In genomic region chr6:70667256-70667710, GRCh38 we compare ENCODE assay signal across 8 cellular contexts. TPM values are rescaled to one million over a fixed set of nuclear protein-coding genes. Genes with fewer than 3 reads are reported as not detected.
DNase-seq lines count a peak whose midpoint lies in the region; ATAC-seq, FAIRE-seq and TF ChIP-seq lines count a peak whose summit lies in the region.

No MANE protein-coding gene starts in this region.

- H3K4me1 Mint-ChIP-seq in CD14-positive monocyte, result peaks cover 41% of the 10 kb centered on the region

- no peak for TF ChIP-seq EP300 in K562 (IDR thresholded peaks at IDR 0.05; ENCODE audit: low read length)

- in situ Hi-C loops in K562 (cut with MboI), result no loop called here

- peak overlapping the region; percentile 96 for H2AFZ ChIP-seq in K562 (ENCODE audit: low read depth, low read length)

- TF ChIP-seq RAD21 in K562 (CRISPR knock-in tag; conservative IDR thresholded peaks at IDR 0.05 in 1 of 2, IDR thresholded peaks at IDR 0.05 in 1 of 2), result no peak

- BruUV-seq in K562 (replicated peaks; lab: Mats Ljungman, UMichigan), result TSS peak; percentile 95

- H3K9ac ChIP-seq in K562 (ENCODE audit: insufficient read depth in 1 of 2, low read depth in 2 of 2, low read length in 2 of 2), result peak overlapping the region; percentile 80 to 96

- ATAC-seq in HG03095 (IDR thresholded peaks at IDR 0.05; ENCODE audit: unreplicated experiment) (peak; percentile 2), K562 (no peak), mucosa of descending colon (no peak)

- DNase-seq in CD14-positive monocyte (ENCODE audit: low spot score) (no peak), K562 (ENCODE audit: extremely low read depth in 1 of 4, low spot score in 3 of 4) (peak in 1 of 4 experiments; percentile 9), mucosa of descending colon (no peak), NCI-H2107 treated with DMSO at 0.1 percent for 48 hours (lab: John Stamatoyannopoulos, UW; ENCODE audit: unreplicated experiment) (no peak), Ammon's horn (ENCODE audit: low spot score) (no peak), NCI-H748 (lab: John Stamatoyannopoulos, UW; ENCODE audit: unreplicated experiment) (no peak), NCI-H446 treated with DMSO at 0.1 percent for 48 hours (lab: John Stamatoyannopoulos, UW) (no peak)

- intact Hi-C loops in CD14-positive monocyte (cut with micrococcal nuclease) (no loop called here), K562 (cut with micrococcal nuclease) (loop anchor here (10.0 kb wide), 1 partner anchor 272 kb away; no protein-coding TSS in a partner anchor), mucosa of descending colon (cut with DNase I, micrococcal nuclease) (no loop called here)

- H3K4me2 ChIP-seq in K562 (ENCODE audit: insufficient read depth, low read length), result peak overlapping the region; percentile 97

- CTCF ChIA-PET in K562 (lab: Yijun Ruan, JAX; ENCODE audit: low intra/inter-chr PET ratio), result interaction anchor here (0.7 kb wide), 1 partner anchor 44 kb away, joined by 3 read pairs; no protein-coding TSS in a partner anchor

- POLR2A ChIA-PET in K562 (lab: Yijun Ruan, JAX), result interaction anchor here (0.7 to 1.4 kb wide), 4 partner anchors 8 to 14 kb away, joined by 3 to 6 read pairs (median 4); no protein-coding TSS in a partner anchor

- peaks cover 0 to 3% (median 0%) of the 10 kb centered on the region in 7 donors for H3K9me3 Mint-ChIP-seq in CD14-positive monocyte

- peak overlapping the region; percentile 90 to 97 (median 93) for H3K27ac Mint-ChIP-seq in CD14-positive monocyte

- H3K27me3 ChIP-seq in K562 (ENCODE audit: control insufficient read depth in 2 of 2, insufficient read depth in 2 of 2, low read length in 2 of 2), result peaks cover 2 to 8% of the 10 kb centered on the region in 2 experiments; a peak in 3 of 5 replicates

- H3K4me1 ChIP-seq in K562 (replicated peaks in 1 of 2; ENCODE audit: control insufficient read depth in 2 of 2, insufficient read depth in 2 of 2, low read length in 2 of 2) (peaks cover 12% of the 10 kb centered on the region in 2 experiments; a peak in 3 of 5 replicates), mucosa of descending colon (ENCODE audit: low read depth) (peaks cover 23% of the 10 kb centered on the region)

- H3K27ac ChIP-seq in K562 (ENCODE audit: extremely low read depth, low read depth, low read length), result peak overlapping the region; percentile 83

- H3K4me3 ChIP-seq in K562 (peak overlapping the region; percentile 83), mucosa of descending colon (peak overlapping the region; percentile 94)

- TF ChIP-seq POLR2A in K562 (conservative IDR thresholded peaks at IDR 0.05), result peak; percentile 69; the same call in 1 of the 2 replicates

- H3K4me3 Mint-ChIP-seq in CD14-positive monocyte, result peak overlapping the region; percentile 81 to 92

- H4K20me1 ChIP-seq in K562 (replicated peaks; ENCODE audit: control insufficient read depth, insufficient read depth, low read length), result no peaks in the 10 kb centered on the region

- H3K36me3 ChIP-seq in K562 (ENCODE audit: control insufficient read depth, insufficient read depth, low read length) (no peaks in the 10 kb centered on the region), mucosa of descending colon (ENCODE audit: low read depth) (no peaks in the 10 kb centered on the region)

- peak; percentile 52 for FAIRE-seq in K562 (lab: Jason Lieb, UNC)

- peaks cover 0 to 3% (median 2%) of the 10 kb centered on the region in 3 donors for H3K27me3 Mint-ChIP-seq in CD14-positive monocyte (ENCODE audit: low read depth in 3 of 3)

- 9% methylated on average over 15 of the region's 15 CpGs for WGBS in K562 (ENCODE audit: insufficient coverage, low coverage, missing lambda C conversion rate)

- TF ChIP-seq CTCF in CD14-positive monocyte (IDR thresholded peaks at IDR 0.05) (no peak), K562 (IDR thresholded peaks at IDR 0.05 in 2 of 3, conservative IDR thresholded peaks at IDR 0.05 in 1 of 3; ENCODE audit: insufficient read depth in 2 of 3, low read depth in 1 of 3, low read length in 3 of 3) (no peak), mucosa of descending colon (IDR thresholded peaks at IDR 0.05) (no peak)

- H3K9me3 ChIP-seq in K562 (replicated peaks; ENCODE audit: control insufficient read depth, insufficient read depth, low read depth, low read length) (no peaks in the 10 kb centered on the region; the same call in 1 of the 2 replicates), mucosa of descending colon (no peaks in the 10 kb centered on the region)

- H3K36me3 Mint-ChIP-seq in CD14-positive monocyte, result peaks cover 7 to 8% of the 10 kb centered on the region in 2 donors

- H3K9me1 ChIP-seq in K562 (ENCODE audit: control insufficient read depth, insufficient read depth, low read length), result no peaks in the 10 kb centered on the region

- peaks cover 27% of the 10 kb centered on the region for H3K79me2 ChIP-seq in K562 (ENCODE audit: control insufficient read depth, insufficient read depth, low read length)

TF ChIP-seq in K562, 482 proteins besides CTCF, POLR2A, EP300 and RAD21 (continues in another document):
- TF ChIP-seq EHMT2 (IDR thresholded peaks at IDR 0.05) (peak; percentile 80; the same call in 1 of the 2 replicates), CCAR2 (IDR thresholded peaks at IDR 0.05; ENCODE audit: low read depth, low read length) (no peak), MTA3 (IDR thresholded peaks at IDR 0.05; ENCODE audit: borderline replicate concordance) (no peak), MBD1 (CRISPR knock-in tag; IDR thresholded peaks at IDR 0.05) (0 out of 2 replicates have a peak, but pooled peaks have one; percentile 49), L3MBTL2 (IDR thresholded peaks at IDR 0.05) (peak; percentile 61; the same call in 1 of the 2 replicates), CXXC5 (CRISPR knock-in tag; IDR thresholded peaks at IDR 0.05) (no peak)
- TF ChIP-seq, protein P1, sequence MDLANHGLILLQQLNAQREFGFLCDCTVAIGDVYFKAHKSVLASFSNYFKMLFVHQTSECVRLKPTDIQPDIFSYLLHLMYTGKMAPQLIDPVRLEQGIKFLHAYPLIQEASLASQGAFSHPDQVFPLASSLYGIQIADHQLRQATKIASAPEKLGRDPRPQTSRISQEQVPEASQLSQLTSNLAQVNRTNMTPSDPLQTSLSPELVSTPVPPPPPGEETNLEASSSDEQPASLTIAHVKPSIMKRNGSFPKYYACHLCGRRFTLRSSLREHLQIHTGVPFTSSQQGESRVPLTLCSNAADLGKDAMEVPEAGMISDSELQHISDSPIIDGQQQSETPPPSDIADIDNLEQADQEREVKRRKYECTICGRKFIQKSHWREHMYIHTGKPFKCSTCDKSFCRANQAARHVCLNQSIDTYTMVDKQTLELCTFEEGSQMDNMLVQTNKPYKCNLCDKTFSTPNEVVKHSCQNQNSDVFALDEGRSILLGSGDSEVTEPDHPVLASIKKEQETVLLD (IDR thresholded peaks at IDR 0.05), result peak; percentile 91; the same call in 1 of the 2 replicates

RNA-seq across cellular contexts. Expression of gene SMAP1, which starts 0.4 kb away (rescaled TPM):
- polyA plus RNA-seq in CD14-positive monocyte (10 to 100 TPM; 12.6 to 20.3 TPM), K562 (2011; rRNA removed) (14.3 and 15.5 TPM in 2 replicates), K562 (2014; fragmentation: Illumina TruSeq; extraction: Trizol) (21.2 and 26.4 TPM in 2 replicates), K562 (2014; fragmentation: Nextera tagmentation; extraction: Ambion mirVana) (10 to 100 TPM; 11.4 to 11.7 TPM), K562 (2014; rRNA removed) (11.2 and 12.3 TPM in 2 replicates)
- 3.7 and 17.4 TPM in 2 replicates for total RNA-seq in K562 (2011; cell fraction: chromatin; rRNA removed; ENCODE audit: low replicate concordance)
- total RNA-seq in K562 (2011; cell fraction: nucleolus; rRNA removed), result 3.7 and 5.8 TPM in 2 replicates
- 5.8 and 6.9 TPM in 2 replicates for total RNA-seq in K562 (2011; cell fraction: nucleoplasm; rRNA removed)
- total RNA-seq in K562 (2014; rRNA removed) (14.1 and 15.1 TPM in 2 replicates), K562 (2014; rRNA removed; fragmentation: Illumina TruSeq; extraction: Trizol) (20.8 and 22.2 TPM in 2 replicates), K562 (2015; rRNA removed; fragmentation: Illumina TruSeq; extraction: Trizol) (18.2 and 19.4 TPM in 2 replicates), K562 (2021) (18.0 and 19.6 TPM in 2 replicates), mucosa of descending colon (10 to 100 TPM; 34.3 to 48.8 (median 47.3) TPM)
- 11.0 and 12.0 TPM in 2 replicates for polyA plus RNA-seq in K562 (2011; cell fraction: cytosol; rRNA removed)
- polyA plus RNA-seq in K562 (2011; cell fraction: nucleus; rRNA removed), result 9.4 and 9.7 TPM in 2 replicates
- 17.0 and 26.5 TPM in 2 replicates for polyA plus RNA-seq in K562 (2012)
- 18.4 and 18.7 TPM in 2 replicates for polyA minus RNA-seq in K562 (2011; rRNA and poly(A)+ RNA removed)
- 14.4 and 14.7 TPM in 2 replicates for polyA minus RNA-seq in K562 (2011; cell fraction: cytosol; rRNA and poly(A)+ RNA removed)
- 5.7 and 7.4 TPM in 2 replicates for polyA minus RNA-seq in K562 (2011; cell fraction: nucleus; rRNA and poly(A)+ RNA removed)
